Comparison of ENCODE assay signal across 8 cellular contexts in genomic region chr1:223887724-223888428, GRCh38. TPM values are rescaled to one million over a fixed set of nuclear protein-coding genes. Genes with fewer than 3 reads are reported as not detected.
DNase-seq lines count a peak whose midpoint lies in the region; ATAC-seq lines count a peak whose summit lies in the region.

No MANE protein-coding gene starts in this region.

- H3K4ac ChIP-seq in neuronal stem cell (ENCODE audit: low read length) = no peak overlapping the region

- intact Hi-C loops in activated naive CD4-positive, alpha-beta T cell treated with anti-CD3 and anti-CD28 coated beads for 36 hours (cut with micrococcal nuclease) = no loop called here

- H3K23ac ChIP-seq in neuronal stem cell (ENCODE audit: low read depth, low read length, poor library complexity) = no peak overlapping the region

- H3K9ac ChIP-seq in neuronal stem cell (ENCODE audit: low read depth, low read length, poor library complexity) = no peak overlapping the region

- no peak for ATAC-seq in HG03139 (IDR thresholded peaks at IDR 0.05; ENCODE audit: unreplicated experiment)
- ATAC-seq in GM21528 (IDR thresholded peaks at IDR 0.05; ENCODE audit: low FRiP score, unreplicated experiment) = no peak
- ATAC-seq in HG02970 (IDR thresholded peaks at IDR 0.05; ENCODE audit: low FRiP score, unreplicated experiment) = no peak

- H3K9me3 Mint-ChIP-seq in activated naive CD4-positive, alpha-beta T cell treated with anti-CD3 and anti-CD28 coated beads for 36 hours = no peaks in the 10 kb centered on the region

- H3K4me3 Mint-ChIP-seq in activated naive CD4-positive, alpha-beta T cell treated with anti-CD3 and anti-CD28 coated beads for 36 hours = no peak overlapping the region

- no peak overlapping the region for H4K91ac ChIP-seq in neuronal stem cell (ENCODE audit: low read depth, low read length, poor library complexity)

- no peak overlapping the region for H2AK5ac ChIP-seq in neuronal stem cell (ENCODE audit: low read depth, low read length)

- DNase-seq in DMS153 (lab: John Stamatoyannopoulos, UW) = peak; percentile 87
- DNase-seq in MV-4-11 (lab: John Stamatoyannopoulos, UW) = peak; percentile 74
- DNase-seq in dermis blood vessel endothelial cell = peak; percentile 93
- DNase-seq in neuronal stem cell (ENCODE audit: low spot score) = no peak
- no peak for DNase-seq in activated naive CD4-positive, alpha-beta T cell treated with anti-CD3 and anti-CD28 coated beads for 36 hours

- H4K8ac ChIP-seq in neuronal stem cell (ENCODE audit: low read depth, low read length) = no peak overlapping the region

- no CpG with 5 or more reads among the region's 12 CpGs for WGBS in neuronal stem cell (ENCODE audit: extremely low coverage in 2 of 2, insufficient read length in 2 of 2, insufficient replicate concordance in 1 of 2), 2 donors

- no peak overlapping the region for H3K4me2 ChIP-seq in neuronal stem cell (ENCODE audit: insufficient read depth, low read length, poor library complexity, severe bottlenecking)

- H2BK12ac ChIP-seq in neuronal stem cell (ENCODE audit: low read length) = no peak overlapping the region

- H3K36me3 Mint-ChIP-seq in activated naive CD4-positive, alpha-beta T cell treated with anti-CD3 and anti-CD28 coated beads for 36 hours (ENCODE audit: low read depth) = no peaks in the 10 kb centered on the region

- H3K14ac ChIP-seq in neuronal stem cell (ENCODE audit: low read length) = no peak overlapping the region

- H3K27me3 Mint-ChIP-seq in activated naive CD4-positive, alpha-beta T cell treated with anti-CD3 and anti-CD28 coated beads for 36 hours (ENCODE audit: low read depth) = no peaks in the 10 kb centered on the region

- no peaks in the 10 kb centered on the region for H3K4me1 Mint-ChIP-seq in activated naive CD4-positive, alpha-beta T cell treated with anti-CD3 and anti-CD28 coated beads for 36 hours (ENCODE audit: low read depth)

- H3K18ac ChIP-seq in neuronal stem cell (ENCODE audit: low read length) = no peak overlapping the region

- H2AFZ ChIP-seq in neuronal stem cell (ENCODE audit: low read length) = peak overlapping the region; percentile 22

- no peak overlapping the region for H3K27ac ChIP-seq in neuronal stem cell (replicated peaks; ENCODE audit: low read length)

- CTCF ChIA-PET in activated naive CD4-positive, alpha-beta T cell treated with anti-CD3 and anti-CD28 coated beads for 36 hours (lab: Charles Lee) = no interaction called here

- no peak overlapping the region for H2BK5ac ChIP-seq in neuronal stem cell (ENCODE audit: low read length)

- no peak overlapping the region for H2BK120ac ChIP-seq in neuronal stem cell (ENCODE audit: low read depth, low read length)

- H3K27me3 ChIP-seq in neuronal stem cell (ENCODE audit: control insufficient read depth in 3 of 3, insufficient read depth in 3 of 3, low read depth in 1 of 3, low read length in 3 of 3) = no peaks in the 10 kb centered on the region

- H3K9me3 ChIP-seq in neuronal stem cell (replicated peaks in 1 of 2; ENCODE audit: control insufficient read depth in 2 of 2, insufficient read depth in 1 of 2, low read depth in 1 of 2, low read length in 2 of 2) = no peaks in the 10 kb centered on the region

- H3K4me1 ChIP-seq in neuronal stem cell (ENCODE audit: control insufficient read depth in 2 of 2, insufficient read depth in 1 of 2, low read depth in 1 of 2, low read length in 2 of 2) = no peaks in the 10 kb centered on the region

- H3K36me3 ChIP-seq in neuronal stem cell (replicated peaks in 1 of 2; ENCODE audit: control insufficient read depth in 2 of 2, insufficient read depth in 2 of 2, low read length in 2 of 2) = no peaks in the 10 kb centered on the region

- H3K79me1 ChIP-seq in neuronal stem cell (ENCODE audit: low read depth, low read length) = no peaks in the 10 kb centered on the region

- no peak overlapping the region for H3K27ac Mint-ChIP-seq in activated naive CD4-positive, alpha-beta T cell treated with anti-CD3 and anti-CD28 coated beads for 36 hours

- no peak overlapping the region for H2BK15ac ChIP-seq in neuronal stem cell (ENCODE audit: low read length)

- no peak overlapping the region for H3K4me3 ChIP-seq in neuronal stem cell (ENCODE audit: low read length in 2 of 2)

RNA-seq across cellular contexts. Expression of gene TP53BP2, which starts 42.1 kb away (rescaled TPM):
- total RNA-seq in dermis blood vessel endothelial cell = 32.9 and 35.1 TPM in 2 replicates
- 29.3 TPM for polyA plus RNA-seq in neuronal stem cell (2013, experiment 1 of 2)
- polyA plus RNA-seq in neuronal stem cell (2013, experiment 2 of 2) = 30.6 TPM
- 10 to 100 TPM; 40.8 to 44.2 TPM for total RNA-seq in activated naive CD4-positive, alpha-beta T cell treated with anti-CD3 and anti-CD28 coated beads for 36 hours

Comparison
In these comparisons a context has a peak if more than half of its experiments do, and no peak if none do; other contexts are left out.
1. DNase-seq: peak in DMS153 (single experiment), MV-4-11 (single experiment) and dermis blood vessel endothelial cell (single experiment); none in neuronal stem cell (single experiment) and activated naive CD4-positive, alpha-beta T cell treated with anti-CD3 and anti-CD28 coated beads for 36 hours (single experiment).